ENCODE assay signal across 1 cellular context in the genomic region with DNA sequence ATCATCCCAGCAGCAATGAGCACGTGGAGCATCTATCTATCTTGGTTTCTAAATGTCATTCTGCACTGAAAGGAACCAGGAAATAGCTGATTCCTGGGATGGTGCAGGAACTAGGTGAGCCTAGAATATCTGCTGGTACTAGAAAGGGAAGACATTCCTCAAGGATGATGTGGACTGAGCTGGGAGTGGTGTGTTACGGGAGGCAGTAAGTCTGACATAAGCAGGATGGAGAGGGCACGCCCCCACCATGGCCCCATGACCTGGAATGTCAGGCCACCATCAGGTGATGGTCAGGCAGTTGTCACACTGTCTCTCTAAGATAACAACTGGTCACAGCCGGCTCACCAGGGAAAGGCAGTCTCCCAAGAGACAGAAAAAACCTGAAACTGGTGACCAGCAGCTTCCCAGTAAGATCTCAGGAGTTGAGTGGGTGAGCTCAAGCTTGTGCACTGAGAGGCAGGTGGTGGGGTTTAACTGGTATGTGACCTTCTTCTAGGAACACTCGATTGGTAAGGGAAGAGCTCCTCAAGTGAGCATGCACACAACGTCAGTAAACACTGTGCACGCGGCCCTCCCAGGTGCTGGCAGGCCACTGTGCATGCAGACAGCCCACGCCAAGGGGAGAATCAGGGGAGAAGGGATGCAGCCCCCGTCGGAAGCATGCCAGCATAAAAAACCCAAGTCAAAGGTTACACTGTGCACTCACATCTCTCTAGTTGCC.
TF ChIP-seq lines count a peak whose summit lies in the region.

No MANE protein-coding gene starts in this region.

TF ChIP-seq in IMR-90, 13 proteins besides CTCF, POLR2A, EP300 and RAD21:
- TF ChIP-seq MAZ (IDR thresholded peaks at IDR 0.05; ENCODE audit: borderline replicate concordance, low read depth, low read length) (no peak), FOS (IDR thresholded peaks at IDR 0.05; ENCODE audit: low read depth, low read length) (no peak), MXI1 (IDR thresholded peaks at IDR 0.05; ENCODE audit: borderline replicate concordance, low read depth, low read length) (no peak), RFX5 (IDR thresholded peaks at IDR 0.05; ENCODE audit: low read depth, low read length) (no peak), CHD1 (IDR thresholded peaks at IDR 0.05; ENCODE audit: low read depth, low read length) (no peak), NFE2L2 (IDR thresholded peaks at IDR 0.05; ENCODE audit: low read depth, low read length) (no peak), CEBPB (IDR thresholded peaks at IDR 0.05; ENCODE audit: low read depth, low read length) (no peak), RCOR1 (IDR thresholded peaks at IDR 0.05; ENCODE audit: insufficient replicate concordance, low read length) (no peak), MAFK (IDR thresholded peaks at IDR 0.05; ENCODE audit: low read depth, low read length) (no peak), SMC3 (IDR thresholded peaks at IDR 0.05; ENCODE audit: low read depth, low read length) (no peak), BHLHE40 (IDR thresholded peaks at IDR 0.05; ENCODE audit: low read depth, low read length) (no peak)
- TF ChIP-seq, protein P1, sequence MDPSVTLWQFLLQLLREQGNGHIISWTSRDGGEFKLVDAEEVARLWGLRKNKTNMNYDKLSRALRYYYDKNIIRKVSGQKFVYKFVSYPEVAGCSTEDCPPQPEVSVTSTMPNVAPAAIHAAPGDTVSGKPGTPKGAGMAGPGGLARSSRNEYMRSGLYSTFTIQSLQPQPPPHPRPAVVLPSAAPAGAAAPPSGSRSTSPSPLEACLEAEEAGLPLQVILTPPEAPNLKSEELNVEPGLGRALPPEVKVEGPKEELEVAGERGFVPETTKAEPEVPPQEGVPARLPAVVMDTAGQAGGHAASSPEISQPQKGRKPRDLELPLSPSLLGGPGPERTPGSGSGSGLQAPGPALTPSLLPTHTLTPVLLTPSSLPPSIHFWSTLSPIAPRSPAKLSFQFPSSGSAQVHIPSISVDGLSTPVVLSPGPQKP (IDR thresholded peaks at IDR 0.05; ENCODE audit: borderline replicate concordance, low read depth, low read length) = no peak
- TF ChIP-seq, protein P2, sequence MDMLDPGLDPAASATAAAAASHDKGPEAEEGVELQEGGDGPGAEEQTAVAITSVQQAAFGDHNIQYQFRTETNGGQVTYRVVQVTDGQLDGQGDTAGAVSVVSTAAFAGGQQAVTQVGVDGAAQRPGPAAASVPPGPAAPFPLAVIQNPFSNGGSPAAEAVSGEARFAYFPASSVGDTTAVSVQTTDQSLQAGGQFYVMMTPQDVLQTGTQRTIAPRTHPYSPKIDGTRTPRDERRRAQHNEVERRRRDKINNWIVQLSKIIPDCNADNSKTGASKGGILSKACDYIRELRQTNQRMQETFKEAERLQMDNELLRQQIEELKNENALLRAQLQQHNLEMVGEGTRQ (IDR thresholded peaks at IDR 0.05; ENCODE audit: low read depth, low read length) = no peak
